In genomic region chr14:96204151-96205058, GRCh38 we compare ENCODE assay signal across 8 cellular contexts. TPM values are rescaled to one million over a fixed set of nuclear protein-coding genes. Genes with fewer than 3 reads are reported as not detected.
DNase-seq lines count a peak whose midpoint lies in the region; ATAC-seq and TF ChIP-seq lines count a peak whose summit lies in the region.

TSS of gene BDKRB2 (plus strand) at chr14:96204839. CDS start at chr14:96237108, 32,269 bp downstream.

- peak within 1 kb of the TSS; percentile 7 to 53 for H3K4me3 Mint-ChIP-seq in stimulated activated naive CD8-positive, alpha-beta T cell treated with anti-CD3 and anti-CD28 coated beads, Interleukin-15, amount 100 ng/mL, for 72 hours

- no peak within 1 kb of the TSS for H3K27ac Mint-ChIP-seq in stimulated activated naive CD8-positive, alpha-beta T cell treated with anti-CD3 and anti-CD28 coated beads, Interleukin-15, amount 100 ng/mL, for 72 hours

- H3K4me3 ChIP-seq in lower leg skin (ENCODE audit: low read depth, poor library complexity, severe bottlenecking), result peak within 1 kb of the TSS; percentile 18

- peak; percentile 80 for DNase-seq in Caki2 (ENCODE audit: low read depth)
- peak; percentile 36 for DNase-seq in RKO (ENCODE audit: low spot score)
- DNase-seq in ecto neural progenitor cell (ENCODE audit: low spot score), result peak; percentile 85
- DNase-seq in lower leg skin (ENCODE audit: low spot score in 2 of 2), result peak; percentile 62 to 95
- DNase-seq in stimulated activated naive CD8-positive, alpha-beta T cell treated with anti-CD3 and anti-CD28 coated beads, Interleukin-15, amount 100 ng/mL, for 72 hours, result peak; percentile 6 to 26

- peak; percentile 72 for ATAC-seq in stimulated activated naive CD8-positive, alpha-beta T cell treated with anti-CD3 and anti-CD28 coated beads, Interleukin-15, amount 100 ng/mL, for 72 hours
- ATAC-seq in GM18870 (IDR thresholded peaks at IDR 0.05; ENCODE audit: unreplicated experiment) (no peak), GM18907 (IDR thresholded peaks at IDR 0.05; ENCODE audit: unreplicated experiment) (no peak)

- H3K9me3 Mint-ChIP-seq in stimulated activated naive CD8-positive, alpha-beta T cell treated with anti-CD3 and anti-CD28 coated beads, Interleukin-15, amount 100 ng/mL, for 72 hours, result no peaks in the 10 kb centered on the region

- H3K4me1 Mint-ChIP-seq in stimulated activated naive CD8-positive, alpha-beta T cell treated with anti-CD3 and anti-CD28 coated beads, Interleukin-15, amount 100 ng/mL, for 72 hours, result peaks cover 16% of the 10 kb centered on the region

- intact Hi-C loops in lower leg skin (cut with DNase I; ENCODE audit: low total_unique reads), result no loop called here

- no peak for TF ChIP-seq CTCF in lower leg skin (IDR thresholded peaks at IDR 0.05)

- TF ChIP-seq EP300 in Ishikawa (IDR thresholded peaks at IDR 0.05; ENCODE audit: borderline replicate concordance), result 0 out of 2 replicates have a peak, but pooled peaks have one; percentile 12

- no peak for TF ChIP-seq RAD21 in Ishikawa (IDR thresholded peaks at IDR 0.05; ENCODE audit: low read depth)

- peaks cover 71% of the 10 kb centered on the region for H3K27me3 Mint-ChIP-seq in stimulated activated naive CD8-positive, alpha-beta T cell treated with anti-CD3 and anti-CD28 coated beads, Interleukin-15, amount 100 ng/mL, for 72 hours

- no peak for TF ChIP-seq POLR2A in lower leg skin (IDR thresholded peaks at IDR 0.05)

- in situ Hi-C loops in Caki2 (cut with HindIII; ENCODE audit: low pct_unique_long_range_greater_than_20kb, low sequenced_read_pairs), result no loop called here

- WGBS in lower leg skin, 2 donors, result 12 to 14% methylated on average over 35 to 38 of the region's 41 CpGs

TF ChIP-seq in Ishikawa, 13 proteins besides CTCF, POLR2A, EP300 and RAD21:
- TF ChIP-seq CEBPB (IDR thresholded peaks at IDR 0.05), result no peak
- no peak for TF ChIP-seq TEAD4 (IDR thresholded peaks at IDR 0.05)
- TF ChIP-seq TCF12 (IDR thresholded peaks at IDR 0.05; ENCODE audit: low read depth), result peak; percentile 48; the same call in 1 of the 2 replicates
- TF ChIP-seq, protein P1, sequence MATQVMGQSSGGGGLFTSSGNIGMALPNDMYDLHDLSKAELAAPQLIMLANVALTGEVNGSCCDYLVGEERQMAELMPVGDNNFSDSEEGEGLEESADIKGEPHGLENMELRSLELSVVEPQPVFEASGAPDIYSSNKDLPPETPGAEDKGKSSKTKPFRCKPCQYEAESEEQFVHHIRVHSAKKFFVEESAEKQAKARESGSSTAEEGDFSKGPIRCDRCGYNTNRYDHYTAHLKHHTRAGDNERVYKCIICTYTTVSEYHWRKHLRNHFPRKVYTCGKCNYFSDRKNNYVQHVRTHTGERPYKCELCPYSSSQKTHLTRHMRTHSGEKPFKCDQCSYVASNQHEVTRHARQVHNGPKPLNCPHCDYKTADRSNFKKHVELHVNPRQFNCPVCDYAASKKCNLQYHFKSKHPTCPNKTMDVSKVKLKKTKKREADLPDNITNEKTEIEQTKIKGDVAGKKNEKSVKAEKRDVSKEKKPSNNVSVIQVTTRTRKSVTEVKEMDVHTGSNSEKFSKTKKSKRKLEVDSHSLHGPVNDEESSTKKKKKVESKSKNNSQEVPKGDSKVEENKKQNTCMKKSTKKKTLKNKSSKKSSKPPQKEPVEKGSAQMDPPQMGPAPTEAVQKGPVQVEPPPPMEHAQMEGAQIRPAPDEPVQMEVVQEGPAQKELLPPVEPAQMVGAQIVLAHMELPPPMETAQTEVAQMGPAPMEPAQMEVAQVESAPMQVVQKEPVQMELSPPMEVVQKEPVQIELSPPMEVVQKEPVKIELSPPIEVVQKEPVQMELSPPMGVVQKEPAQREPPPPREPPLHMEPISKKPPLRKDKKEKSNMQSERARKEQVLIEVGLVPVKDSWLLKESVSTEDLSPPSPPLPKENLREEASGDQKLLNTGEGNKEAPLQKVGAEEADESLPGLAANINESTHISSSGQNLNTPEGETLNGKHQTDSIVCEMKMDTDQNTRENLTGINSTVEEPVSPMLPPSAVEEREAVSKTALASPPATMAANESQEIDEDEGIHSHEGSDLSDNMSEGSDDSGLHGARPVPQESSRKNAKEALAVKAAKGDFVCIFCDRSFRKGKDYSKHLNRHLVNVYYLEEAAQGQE (IDR thresholded peaks at IDR 0.05; ENCODE audit: low read depth), result no peak
- TF ChIP-seq FOXM1 (IDR thresholded peaks at IDR 0.05; ENCODE audit: borderline replicate concordance, low read depth), result no peak
- TF ChIP-seq YY1 (IDR thresholded peaks at IDR 0.05; ENCODE audit: low read depth), result no peak
- no peak for TF ChIP-seq CREB1 (IDR thresholded peaks at IDR 0.05; ENCODE audit: low read depth)
- peak; percentile 8; the same call in 1 of the 2 replicates for TF ChIP-seq NFIC (IDR thresholded peaks at IDR 0.05)
- no peak for TF ChIP-seq TAF1 (IDR thresholded peaks at IDR 0.05; ENCODE audit: low read depth)
- TF ChIP-seq, protein P2, sequence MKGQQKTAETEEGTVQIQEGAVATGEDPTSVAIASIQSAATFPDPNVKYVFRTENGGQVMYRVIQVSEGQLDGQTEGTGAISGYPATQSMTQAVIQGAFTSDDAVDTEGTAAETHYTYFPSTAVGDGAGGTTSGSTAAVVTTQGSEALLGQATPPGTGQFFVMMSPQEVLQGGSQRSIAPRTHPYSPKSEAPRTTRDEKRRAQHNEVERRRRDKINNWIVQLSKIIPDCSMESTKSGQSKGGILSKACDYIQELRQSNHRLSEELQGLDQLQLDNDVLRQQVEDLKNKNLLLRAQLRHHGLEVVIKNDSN (IDR thresholded peaks at IDR 0.05), result no peak
- no peak for TF ChIP-seq MAX (IDR thresholded peaks at IDR 0.05)
- TF ChIP-seq EGR1 (IDR thresholded peaks at IDR 0.05), result no peak
- TF ChIP-seq ZBTB7A (IDR thresholded peaks at IDR 0.05; ENCODE audit: low read depth), result no peak

RNA-seq across cellular contexts. Expression of gene BDKRB2, which starts in this region (rescaled TPM):
- 0.14 and 0.87 TPM in 2 replicates for total RNA-seq in Caki2 (2014; rRNA removed; shearing (Covaris generic); ENCODE audit: low replicate concordance)
- 10 to 100 TPM in 2 of 4 donors, 1 to 10 TPM in 2; 8.3 to 14.8 (median 9.4) TPM for total RNA-seq in lower leg skin

Comparison
In these comparisons a context has a peak if more than half of its experiments do, and no peak if none do; other contexts are left out.
1. Peak in DNase-seq in Caki2; RNA of the gene not detected or under 1 TPM.
2. DNase-seq: peak in every context shown above with its lines; median percentile 85 in ecto neural progenitor cell; 80 in Caki2; 78 in lower leg skin; 36 in RKO; 16 in stimulated activated naive CD8-positive, alpha-beta T cell treated with anti-CD3 and anti-CD28 coated beads, Interleukin-15, amount 100 ng/mL, for 72 hours.